In the genomic region with DNA sequence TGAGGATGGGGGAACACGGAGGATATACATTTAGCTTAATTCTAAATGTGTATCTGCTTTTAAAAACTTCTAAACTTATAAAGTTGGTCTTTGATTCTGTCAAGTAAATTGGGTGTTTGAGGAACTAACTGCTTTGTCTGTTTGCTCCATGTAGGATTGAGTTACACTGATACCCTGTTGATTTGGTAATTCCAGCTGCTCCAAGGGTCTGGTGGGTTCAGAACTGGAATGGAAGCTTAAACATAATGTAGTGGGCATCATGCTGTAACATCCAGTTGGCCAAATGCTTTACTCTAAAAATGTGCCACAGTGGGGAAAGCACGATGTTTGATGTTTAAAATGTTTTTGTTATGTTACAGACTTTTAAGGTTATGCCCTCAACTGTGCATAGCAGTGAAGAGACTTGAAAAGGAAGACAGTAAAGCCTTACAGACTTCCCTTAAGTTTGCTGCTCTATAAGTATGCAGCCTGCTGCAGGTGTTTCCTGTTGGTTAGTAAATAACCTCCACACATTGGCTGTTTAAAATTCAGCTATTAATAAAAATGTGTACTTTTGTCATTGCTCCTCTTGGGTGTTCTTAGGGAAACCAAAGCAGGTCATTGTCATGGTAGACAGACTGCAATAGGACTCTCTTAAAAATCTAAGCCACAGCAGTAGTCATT, we compare ENCODE assay signal across 12 cellular contexts. TPM values are rescaled to one million over a fixed set of nuclear protein-coding genes. Genes with fewer than 3 reads are reported as not detected.
DNase-seq lines count a peak whose midpoint lies in the region; ATAC-seq and TF ChIP-seq lines count a peak whose summit lies in the region.
"Had no signal": no experiment of that assay in that cellular context is flagged by ENCODE, and none has a peak within 500 bp of the region (broad histone marks: within the 10 kb centered on the region; RNA-seq: fewer than 3 reads in every experiment).

No MANE protein-coding gene starts in this region.

- H3K27me3 ChIP-seq in spleen (replicated peaks in 1 of 7): no peaks in the 10 kb centered on the region
- H3K27me3 ChIP-seq: dorsolateral prefrontal cortex, uterus had no signal

- H3K27me3 Mint-ChIP-seq in activated T-cell treated with anti-CD3 and anti-CD28 coated beads, Interleukin-2, amount 50 U/mL, for 24 hours: no peaks in the 10 kb centered on the region

- 38 to 50% (median 46%) methylated on average over 2 of the region's 2 CpGs for WGBS in spleen, 5 donors

- H3K4me1 Mint-ChIP-seq in activated T-cell treated with anti-CD3 and anti-CD28 coated beads, Interleukin-2, amount 50 U/mL, for 24 hours (ENCODE audit: low read depth): peaks cover 21% of the 10 kb centered on the region

- H3K36me3 ChIP-seq in spleen: peaks cover 0 to 64% (median 31%) of the 10 kb centered on the region in 6 donors
- H3K36me3 ChIP-seq: uterus had no signal

- no peaks in the 10 kb centered on the region for H3K9me3 Mint-ChIP-seq in activated T-cell treated with anti-CD3 and anti-CD28 coated beads, Interleukin-2, amount 50 U/mL, for 24 hours

- peaks cover 74% of the 10 kb centered on the region for H3K36me3 Mint-ChIP-seq in activated T-cell treated with anti-CD3 and anti-CD28 coated beads, Interleukin-2, amount 50 U/mL, for 24 hours (ENCODE audit: low read depth)

- intact Hi-C loops in spleen (cut with DNase I; ENCODE audit: low total_unique reads): no loop called here

- ATAC-seq in HG02610 (IDR thresholded peaks at IDR 0.05; ENCODE audit: unreplicated experiment): peak; percentile 67
- peak; percentile 63 for ATAC-seq in HG03575 (IDR thresholded peaks at IDR 0.05; ENCODE audit: extremely low read depth, insufficient number of reproducible peaks, low FRiP score, unreplicated experiment)
- ATAC-seq: A549 had no signal

- peaks cover 20 to 84% (median 58%) of the 10 kb centered on the region in 6 donors for H3K4me1 ChIP-seq in spleen
- H3K4me1 ChIP-seq: uterus had no signal

- H3K9me3 ChIP-seq in spleen: no peaks in the 10 kb centered on the region
- H3K9me3 ChIP-seq: A549, uterus had no signal

- peak overlapping the region; percentile 39 for H3K27ac Mint-ChIP-seq in activated T-cell treated with anti-CD3 and anti-CD28 coated beads, Interleukin-2, amount 50 U/mL, for 24 hours

- H3K4me3 ChIP-seq in spleen: peak overlapping the region in 1 of 8 donors; percentile 10
- H3K4me3 ChIP-seq: A549, dorsolateral prefrontal cortex, uterus had no signal

- TF ChIP-seq CTCF in spleen (IDR thresholded peaks at IDR 0.05 in 8 of 11, conservative IDR thresholded peaks at IDR 0.05 in 3 of 11): no peak

- H3K27ac ChIP-seq in spleen: peak overlapping the region in 7 of 8 donors; percentile 17 to 100 (median 74)
- H3K27ac ChIP-seq: A549, dorsolateral prefrontal cortex, uterus had no signal

- DNase-seq in activated T-cell treated with anti-CD3 and anti-CD28 coated beads, Interleukin-2, amount 50 U/mL, for 24 hours: no peak
- DNase-seq in activated T-cell treated with anti-CD3 and anti-CD28 coated beads, Interleukin-2, amount 50 U/mL, for 1 hour: no peak
- DNase-seq in spleen: no peak
- DNase-seq in medulla oblongata (ENCODE audit: extremely low spot score): no peak
- no peak for DNase-seq in erythroblast (lab: John Stamatoyannopoulos, UW)
- no peak for DNase-seq in NCI-H1092 treated with DMSO at 0.1 percent for 48 hours (lab: John Stamatoyannopoulos, UW)
- DNase-seq: activated CD8-positive, alpha-beta memory T cell treated with anti-CD3 and anti-CD28 coated beads for 24 hours; dorsolateral prefrontal cortex; uterus had no signal

- no peak overlapping the region for H3K4me3 Mint-ChIP-seq in activated T-cell treated with anti-CD3 and anti-CD28 coated beads, Interleukin-2, amount 50 U/mL, for 24 hours

- peak in 1 of 3 donors; percentile 31 for TF ChIP-seq POLR2A in spleen (IDR thresholded peaks at IDR 0.05)
- TF ChIP-seq POLR2A in erythroblast (IDR thresholded peaks at IDR 0.05; ENCODE audit: low read length): no peak

RNA-seq across cellular contexts. Expression of gene EDEM1, which starts 5.9 kb away (rescaled TPM):
- 100 to 1,000 TPM in 1 of 7 donors, 10 to 100 TPM in 6; 69.0 to 174 (median 76.4) TPM for total RNA-seq in spleen
- 10 to 100 TPM in 2 of 3 donors, 1 to 10 TPM in 1; 8.4 to 12.2 (median 11.7) TPM for polyA plus RNA-seq in spleen

RNA-seq across cellular contexts. Expression of gene ARL8B, which starts 59.5 kb away (rescaled TPM):
- total RNA-seq in spleen: 100 to 1,000 TPM in 1 of 7 donors, 10 to 100 TPM in 6; 55.6 to 120 (median 62.0) TPM
- 10 to 100 TPM; 23.0 to 36.8 (median 28.0) TPM for polyA plus RNA-seq in spleen
